25 cellular contexts compared by ENCODE assay signal in the genomic region with DNA sequence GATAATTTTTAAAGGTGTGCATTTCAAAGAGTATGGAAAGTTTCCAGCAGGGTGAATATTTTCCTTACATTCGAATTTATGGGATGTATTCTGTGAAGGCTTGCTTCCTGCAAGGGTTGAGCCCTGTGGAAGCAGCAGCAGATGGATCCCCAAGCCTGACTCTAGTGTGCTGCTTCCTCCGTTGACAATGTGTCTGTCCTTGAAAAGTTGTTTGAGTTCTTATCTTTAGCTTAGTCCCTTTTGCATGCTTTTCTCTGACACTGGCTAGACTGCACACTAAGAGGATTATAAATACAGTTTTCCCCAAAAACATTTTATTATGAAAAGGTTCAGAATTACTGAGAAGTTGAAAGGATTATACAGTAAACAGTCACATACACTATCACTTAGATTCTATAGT.
DNase-seq lines count a peak whose midpoint lies in the region; ATAC-seq, FAIRE-seq and TF ChIP-seq lines count a peak whose summit lies in the region.
"Had no signal": no experiment of that assay in that cellular context is flagged by ENCODE, and none has a peak within 500 bp of the region (broad histone marks: within the 10 kb centered on the region; RNA-seq: fewer than 3 reads in every experiment).

No MANE protein-coding gene starts in this region.

- intact Hi-C loops in left ventricle myocardium inferior (cut with micrococcal nuclease), result no loop called here
- intact Hi-C loops in cardiac septum (cut with DNase I), result no loop called here
- intact Hi-C loops in HepG2 (cut with micrococcal nuclease; ENCODE audit: unreplicated experiment), result loop anchor here (10.0 kb wide), 1 partner anchor 83 kb away; the partner anchor contains the start of gene CEP192
- intact Hi-C loops in right lobe of liver (cut with DNase I), result no loop called here

- ATAC-seq in HepG2 (peak; percentile 31; the same call in 1 of the 3 replicates), right lobe of liver (no peak)
- ATAC-seq: GM12878 had no signal

- WGBS in HepG2 (ENCODE audit: low lambda C conversion rate), result 35% methylated on average over 2 of the region's 2 CpGs
- 75% methylated on average over 2 of the region's 2 CpGs for WGBS in right lobe of liver (ENCODE audit: insufficient coverage, low coverage, low lambda C conversion rate, missing lambda C conversion rate)

- H3K4me3 ChIP-seq in left ventricle myocardium inferior, result no peak overlapping the region
- H3K4me3 ChIP-seq in HepG2 (replicated peaks in 1 of 3; ENCODE audit: insufficient read depth in 1 of 3, low read depth in 2 of 3, low read length in 3 of 3), result no peak overlapping the region
- H3K4me3 ChIP-seq in right lobe of liver, result no peak overlapping the region
- H3K4me3 ChIP-seq: BLaER1, GM12878 had no signal

- DNase-seq in left ventricle myocardium inferior (no peak), cardiac septum (ENCODE audit: low spot score) (no peak), HepG2 (ENCODE audit: low spot score) (no peak), right lobe of liver (no peak)
- DNase-seq in stimulated activated CD4-positive, alpha-beta T cell treated with anti-CD3 and anti-CD28 coated beads, Interleukin-4, amount 100 ng/mL, for 4 hours, result no peak
- DNase-seq: 8988T; ACHN; BE2C; C1 segment of cervical spinal cord; CD4-positive, alpha-beta memory T cell; CD4-positive, CD25-positive, alpha-beta regulatory T cell; CD8-positive, alpha-beta memory T cell; COR-L47; DMS 273 treated with DMSO at 0.1 percent for 48 hours; DMS153; DMS53; DMS79; DND-41; EL; GDM1 had no signal

- TF ChIP-seq EP300 in HepG2 (IDR thresholded peaks at IDR 0.05; ENCODE audit: low read depth in 2 of 2, low read length in 2 of 2) (no peak), HepG2 (CRISPR knock-in tag; IDR thresholded peaks at IDR 0.05; ENCODE audit: borderline replicate concordance) (no peak)

- POLR2A ChIA-PET in HepG2 (lab: Yijun Ruan, JAX), result no interaction called here

- H3K4me1 ChIP-seq in left ventricle myocardium inferior (peaks cover 18% of the 10 kb centered on the region), HepG2 (ENCODE audit: insufficient read depth, low read length) (peaks cover 8% of the 10 kb centered on the region; the same call in 1 of the 2 replicates), right lobe of liver (no peaks in the 10 kb centered on the region)
- H3K4me1 ChIP-seq: BE2C, BLaER1 had no signal

- no peak overlapping the region for H3K4me2 ChIP-seq in HepG2 (ENCODE audit: low read depth, low read length)
- H3K4me2 ChIP-seq: BLaER1 had no signal

- H3K79me2 ChIP-seq in HepG2 (ENCODE audit: insufficient read depth, low read length), result no peaks in the 10 kb centered on the region

- FAIRE-seq in HepG2 (lab: Jason Lieb, UNC), result no peak
- FAIRE-seq: A204.1, GM12878, GM12892, GM18507 had no signal

- H3K36me3 ChIP-seq in left ventricle myocardium inferior (peaks cover 75% of the 10 kb centered on the region), HepG2 (replicated peaks in 1 of 2; ENCODE audit: control insufficient read depth in 1 of 2, insufficient read depth in 2 of 2, low read length in 2 of 2) (peaks cover 7 to 23% of the 10 kb centered on the region in 2 experiments; a peak in 4 of 5 replicates), right lobe of liver (peaks cover 0 to 12% (median 4%) of the 10 kb centered on the region in 4 donors)

- TF ChIP-seq POLR2A in HepG2 (IDR thresholded peaks at IDR 0.05; ENCODE audit: insufficient read depth in 1 of 2, low read depth in 2 of 2, low read length in 2 of 2), result no peak
- TF ChIP-seq POLR2A in right lobe of liver (IDR thresholded peaks at IDR 0.05), result no peak

- no peaks in the 10 kb centered on the region for H4K20me1 ChIP-seq in HepG2 (ENCODE audit: insufficient read depth, low read length)
- H4K20me1 ChIP-seq: BLaER1 had no signal

- in situ Hi-C loops in HepG2 (cut with HindIII; ENCODE audit: extremely low pct_ligation_motif_present, low pct_unique_long_range_greater_than_20kb), result no loop called here

- no peak for TF ChIP-seq RAD21 in HepG2 (CRISPR knock-in tag; IDR thresholded peaks at IDR 0.05)

- BruUV-seq in HepG2 (replicated peaks; lab: Mats Ljungman, UMichigan), result no TSS peak

- no peak overlapping the region for H2AFZ ChIP-seq in HepG2 (ENCODE audit: low read length)

- H3K27ac ChIP-seq in left ventricle myocardium inferior (replicated peaks) (peak overlapping the region; percentile 20), HepG2 (ENCODE audit: extremely low read length, insufficient read depth, low read length) (no peak overlapping the region), right lobe of liver (no peak overlapping the region)
- H3K27ac ChIP-seq: BLaER1 had no signal

- no peaks in the 10 kb centered on the region for H3K27me3 ChIP-seq in left ventricle myocardium inferior (ENCODE audit: low read depth)
- no peaks in the 10 kb centered on the region for H3K27me3 ChIP-seq in HepG2 (ENCODE audit: control insufficient read depth in 1 of 2, insufficient read depth in 2 of 2, low read length in 2 of 2)
- no peaks in the 10 kb centered on the region for H3K27me3 ChIP-seq in right lobe of liver
- H3K27me3 ChIP-seq: BE2C, BLaER1 had no signal

- TF ChIP-seq CTCF in left ventricle myocardium inferior (IDR thresholded peaks at IDR 0.05; ENCODE audit: borderline replicate concordance) (no peak), HepG2 (CRISPR knock-in tag; IDR thresholded peaks at IDR 0.05) (no peak), right lobe of liver (IDR thresholded peaks at IDR 0.05) (no peak)

- H3K9ac ChIP-seq in HepG2 (ENCODE audit: insufficient read depth, low read depth, low read length), result no peak overlapping the region
- H3K9ac ChIP-seq: BLaER1 had no signal

- H3K9me3 ChIP-seq in left ventricle myocardium inferior (replicated peaks) (peaks cover 27% of the 10 kb centered on the region), HepG2 (ENCODE audit: low read length) (no peaks in the 10 kb centered on the region), right lobe of liver (no peaks in the 10 kb centered on the region)
- H3K9me3 ChIP-seq: BE2C had no signal

- CTCF ChIA-PET in HepG2 (lab: Yijun Ruan, JAX; ENCODE audit: low intra/inter-chr PET ratio, low total read pairs), result no interaction called here

TF ChIP-seq in HepG2, 621 proteins besides CTCF, POLR2A, EP300 and RAD21 (continues in another document):
- no peak for TF ChIP-seq ZNF282 (IDR thresholded peaks at IDR 0.05; ENCODE audit: partially characterized antibody)
- TF ChIP-seq TCF7L2 (IDR thresholded peaks at IDR 0.05; ENCODE audit: low read depth, low read length), result no peak
- TF ChIP-seq CERS6 (CRISPR knock-in tag; IDR thresholded peaks at IDR 0.05), result no peak
